ENCODE assay signal across 15 cellular contexts in genomic region chr6:487956-488355, GRCh38.
DNase-seq lines count a peak whose midpoint lies in the region; ATAC-seq and TF ChIP-seq lines count a peak whose summit lies in the region.
"Had no signal": no experiment of that assay in that cellular context is flagged by ENCODE, and none has a peak within 500 bp of the region (broad histone marks: within the 10 kb centered on the region; RNA-seq: fewer than 3 reads in every experiment).

No MANE protein-coding gene starts in this region.

- CTCF ChIA-PET in naive thymus-derived CD4-positive, alpha-beta T cell (lab: Charles Lee), result interaction anchor here (0.6 kb wide), 1 partner anchor 121 kb away, joined by 3 read pairs; no protein-coding TSS in a partner anchor
- CTCF ChIA-PET in HEK293T (lab: Yijun Ruan, JAX), result no interaction called here
- CTCF ChIA-PET in CD4-positive, alpha-beta T cell (lab: Charles Lee), result no interaction called here

- intact Hi-C loops in naive thymus-derived CD4-positive, alpha-beta T cell (cut with micrococcal nuclease), result no loop called here
- intact Hi-C loops in heart right ventricle (cut with DNase I), result no loop called here
- intact Hi-C loops in CD4-positive, alpha-beta T cell (cut with DNase I, micrococcal nuclease), result no loop called here

- peak overlapping the region in 3 of 10 donors; percentile 17 to 47 (median 21) for H3K4me3 Mint-ChIP-seq in naive thymus-derived CD4-positive, alpha-beta T cell
- H3K4me3 Mint-ChIP-seq in CD4-positive, alpha-beta T cell, result no peak overlapping the region
- H3K4me3 Mint-ChIP-seq: nephron, WTC11 had no signal

- peaks cover 36 to 74% (median 53%) of the 10 kb centered on the region in 7 donors for H3K4me1 Mint-ChIP-seq in naive thymus-derived CD4-positive, alpha-beta T cell
- peaks cover 54% of the 10 kb centered on the region for H3K4me1 Mint-ChIP-seq in CD4-positive, alpha-beta T cell (ENCODE audit: low read depth)
- H3K4me1 Mint-ChIP-seq: WTC11 had no signal

- H3K27ac ChIP-seq in naive thymus-derived CD4-positive, alpha-beta T cell (ENCODE audit: low read depth, low read length), result no peak overlapping the region
- H3K27ac ChIP-seq in heart right ventricle, result no peak overlapping the region
- H3K27ac ChIP-seq in CD4-positive, alpha-beta T cell (ENCODE audit: low read depth, low read length), result no peak overlapping the region
- H3K27ac ChIP-seq: left lung had no signal

- DNase-seq in C1 segment of cervical spinal cord (lab: John Stamatoyannopoulos, UW) (peak in 13 of 14 donors; percentile 11 to 85 (median 78)), NB4 (ENCODE audit: low read depth) (peak; percentile 59), cerebellum (ENCODE audit: low spot score) (peak; percentile 5), HEK293T (ENCODE audit: extremely low spot score) (no peak), heart right ventricle (no peak)
- DNase-seq in naive thymus-derived CD4-positive, alpha-beta T cell, result no peak
- DNase-seq in CD4-positive, alpha-beta T cell, result no peak
- DNase-seq: CD8-positive, alpha-beta T cell; central memory CD4-positive, alpha-beta T cell; HCEC 1CT; NK-92 treated with Interleukin-12 subunit alpha and Interleukin-12 subunit beta, amount 100 ng/mL, for 24 hours had no signal

- peaks cover 44 to 47% of the 10 kb centered on the region in 2 donors for H3K4me1 ChIP-seq in naive thymus-derived CD4-positive, alpha-beta T cell (ENCODE audit: control insufficient read depth in 2 of 2, insufficient read depth in 2 of 2, low read length in 2 of 2)
- H3K4me1 ChIP-seq in heart right ventricle, result no peaks in the 10 kb centered on the region
- H3K4me1 ChIP-seq: left lung had no signal

- no peaks in the 10 kb centered on the region for H3K27me3 ChIP-seq in naive thymus-derived CD4-positive, alpha-beta T cell (ENCODE audit: control insufficient read depth in 2 of 2, insufficient read depth in 2 of 2, low read length in 2 of 2)
- no peaks in the 10 kb centered on the region for H3K27me3 ChIP-seq in heart right ventricle
- no peaks in the 10 kb centered on the region for H3K27me3 ChIP-seq in CD4-positive, alpha-beta T cell (ENCODE audit: control insufficient read depth, insufficient read depth, low read length)
- H3K27me3 ChIP-seq: left lung had no signal

- H3K9me3 ChIP-seq in naive thymus-derived CD4-positive, alpha-beta T cell (ENCODE audit: control insufficient read depth in 2 of 3, low read length in 3 of 3), result no peaks in the 10 kb centered on the region
- H3K9me3 ChIP-seq in heart right ventricle, result no peaks in the 10 kb centered on the region
- no peaks in the 10 kb centered on the region for H3K9me3 ChIP-seq in CD4-positive, alpha-beta T cell (ENCODE audit: control insufficient read depth, low read length)
- H3K9me3 ChIP-seq: left lung had no signal

- H3K27ac Mint-ChIP-seq in naive thymus-derived CD4-positive, alpha-beta T cell, result peak overlapping the region in 2 of 9 donors; percentile 51 to 69
- H3K27ac Mint-ChIP-seq in CD4-positive, alpha-beta T cell, result no peak overlapping the region
- H3K27ac Mint-ChIP-seq: CD8-positive, alpha-beta T cell; nephron; WTC11 had no signal

- H3K9me3 Mint-ChIP-seq in naive thymus-derived CD4-positive, alpha-beta T cell, result peaks cover 0 to 10% (median 0%) of the 10 kb centered on the region in 11 donors
- H3K9me3 Mint-ChIP-seq in CD4-positive, alpha-beta T cell, result no peaks in the 10 kb centered on the region
- H3K9me3 Mint-ChIP-seq: CD8-positive, alpha-beta T cell had no signal

- H3K36me3 Mint-ChIP-seq in naive thymus-derived CD4-positive, alpha-beta T cell, result peaks cover 13 to 45% (median 24%) of the 10 kb centered on the region in 5 donors
- peaks cover 52% of the 10 kb centered on the region for H3K36me3 Mint-ChIP-seq in CD4-positive, alpha-beta T cell (ENCODE audit: low read depth)

- no peaks in the 10 kb centered on the region for H3K27me3 Mint-ChIP-seq in naive thymus-derived CD4-positive, alpha-beta T cell
- H3K27me3 Mint-ChIP-seq in CD4-positive, alpha-beta T cell, result no peaks in the 10 kb centered on the region

- TF ChIP-seq CTCF in NB4 (IDR thresholded peaks at IDR 0.05; ENCODE audit: low read depth, low read length) (no peak), heart right ventricle (IDR thresholded peaks at IDR 0.05) (no peak)
- no peak for TF ChIP-seq CTCF in CD4-positive, alpha-beta T cell (IDR thresholded peaks at IDR 0.05)

- TF ChIP-seq POLR2A in NB4 (IDR thresholded peaks at IDR 0.05; ENCODE audit: extremely low read depth, insufficient read length), result no peak

- peak; percentile 36 for ATAC-seq in naive thymus-derived CD4-positive, alpha-beta T cell
- ATAC-seq in heart right ventricle, result no peak
- no peak for ATAC-seq in GM21825 (IDR thresholded peaks at IDR 0.05; ENCODE audit: unreplicated experiment)
- no peak for ATAC-seq in CD4-positive, alpha-beta T cell (ENCODE audit: poor library complexity)
- ATAC-seq: CD8-positive, alpha-beta T cell; left lung; WTC11 had no signal

- POLR2A ChIA-PET in naive thymus-derived CD4-positive, alpha-beta T cell (lab: Charles Lee), result interaction anchor here (2.5 to 3.1 kb wide), 2 partner anchors 8 to 43 kb away, joined by 8 to 10 read pairs; no protein-coding TSS in a partner anchor
- POLR2A ChIA-PET in HEK293T (lab: Yijun Ruan, JAX), result no interaction called here
- POLR2A ChIA-PET in CD4-positive, alpha-beta T cell (lab: Charles Lee), result interaction anchor here (1.0 to 3.6 kb wide), 2 partner anchors 14 to 24 kb away, joined by 3 to 26 read pairs; no protein-coding TSS in a partner anchor

- H3K36me3 ChIP-seq in naive thymus-derived CD4-positive, alpha-beta T cell (ENCODE audit: control insufficient read depth in 2 of 3, insufficient read depth in 3 of 3, low read length in 3 of 3), result peaks cover 0 to 22% (median 0%) of the 10 kb centered on the region in 3 experiments
- peaks cover 0 to 89% (median 12%) of the 10 kb centered on the region in 9 donors for H3K36me3 ChIP-seq in heart right ventricle

- no peak overlapping the region for H3K4me3 ChIP-seq in NB4 (ENCODE audit: low read depth, low read length)
- no peak overlapping the region for H3K4me3 ChIP-seq in naive thymus-derived CD4-positive, alpha-beta T cell (ENCODE audit: low read length)
- no peak overlapping the region for H3K4me3 ChIP-seq in heart right ventricle
- H3K4me3 ChIP-seq: left lung had no signal

- WGBS in heart right ventricle, 2 donors, result 90 to 93% methylated on average over 13 of the region's 13 CpGs

TF ChIP-seq in HEK293T, 16 proteins besides CTCF, POLR2A, EP300 and RAD21:
- TF ChIP-seq NFRKB (IDR thresholded peaks at IDR 0.05), result no peak
- TF ChIP-seq TARDBP (IDR thresholded peaks at IDR 0.05), result no peak
- no peak for TF ChIP-seq ARNT (IDR thresholded peaks at IDR 0.05)
- no peak for TF ChIP-seq L3MBTL2 (conservative IDR thresholded peaks at IDR 0.05)
- no peak for TF ChIP-seq PKNOX1 (IDR thresholded peaks at IDR 0.05)
- TF ChIP-seq BHLHE40 (IDR thresholded peaks at IDR 0.05; ENCODE audit: borderline replicate concordance), result no peak
- no peak for TF ChIP-seq FOXM1 (IDR thresholded peaks at IDR 0.05; ENCODE audit: borderline replicate concordance)
- TF ChIP-seq FOXA1 (IDR thresholded peaks at IDR 0.05), result no peak
- TF ChIP-seq SP1 (IDR thresholded peaks at IDR 0.05), result no peak

Comparison
In these comparisons a context has a peak if more than half of its experiments do, and no peak if none do; other contexts are left out.
1. DNase-seq: peak in C1 segment of cervical spinal cord (13 of 14), NB4 (single experiment) and cerebellum (single experiment); none in naive thymus-derived CD4-positive, alpha-beta T cell (0 of 9), HEK293T (single experiment), heart right ventricle (0 of 2) and CD4-positive, alpha-beta T cell (0 of 10).